ENCODE assay signal across 9 cellular contexts in genomic region chr1:224513787-224514209, GRCh38.
DNase-seq lines count a peak whose midpoint lies in the region; ATAC-seq lines count a peak whose summit lies in the region.
"Had no signal": no experiment of that assay in that cellular context is flagged by ENCODE, and none has a peak within 500 bp of the region (broad histone marks: within the 10 kb centered on the region; RNA-seq: fewer than 3 reads in every experiment).

No MANE protein-coding gene starts in this region.

- no peak overlapping the region for H3K9ac ChIP-seq in mesendoderm (ENCODE audit: low read length)

- no peaks in the 10 kb centered on the region for H3K27me3 ChIP-seq in mesendoderm (ENCODE audit: insufficient read depth, low read length, poor library complexity)

- CTCF ChIA-PET in activated CD4-positive, alpha-beta memory T cell treated with anti-CD3 and anti-CD28 coated beads for 36 hours (lab: Charles Lee): interaction anchor here (0.7 to 12.7 kb wide), 29 partner anchors 8 to 1461 kb away, joined by 3 to 134 read pairs (median 5); no protein-coding TSS in a partner anchor

- H4K8ac ChIP-seq in mesendoderm (ENCODE audit: low read depth, low read length): no peak overlapping the region

- H3K27me3 Mint-ChIP-seq in activated CD4-positive, alpha-beta memory T cell treated with anti-CD3 and anti-CD28 coated beads for 36 hours: no peaks in the 10 kb centered on the region
- H3K27me3 Mint-ChIP-seq: activated naive CD8-positive, alpha-beta T cell had no signal

- POLR2A ChIA-PET in activated CD4-positive, alpha-beta memory T cell treated with anti-CD3 and anti-CD28 coated beads for 36 hours (lab: Charles Lee): no interaction called here

- no peaks in the 10 kb centered on the region for H3K36me3 ChIP-seq in mesendoderm (ENCODE audit: control insufficient read depth, insufficient read depth, low read length)

- peaks cover 3% of the 10 kb centered on the region for H3K4me1 Mint-ChIP-seq in activated CD4-positive, alpha-beta memory T cell treated with anti-CD3 and anti-CD28 coated beads for 36 hours (ENCODE audit: low read depth)

- H3K36me3 Mint-ChIP-seq in activated CD4-positive, alpha-beta memory T cell treated with anti-CD3 and anti-CD28 coated beads for 36 hours: no peaks in the 10 kb centered on the region
- H3K36me3 Mint-ChIP-seq: activated naive CD8-positive, alpha-beta T cell had no signal

- no peak overlapping the region for H3K4ac ChIP-seq in mesendoderm (ENCODE audit: low read depth, low read length)

- H3K9me3 Mint-ChIP-seq in activated CD4-positive, alpha-beta memory T cell treated with anti-CD3 and anti-CD28 coated beads for 36 hours: no peaks in the 10 kb centered on the region

- no peaks in the 10 kb centered on the region for H3K4me1 ChIP-seq in mesendoderm (ENCODE audit: control insufficient read depth, low read depth, low read length)

- H3K56ac ChIP-seq in mesendoderm (ENCODE audit: low read length): no peak overlapping the region

- DNase-seq in CMK (ENCODE audit: low read depth): peak; percentile 52
- peak; percentile 67 for DNase-seq in NCI-H748 (lab: John Stamatoyannopoulos, UW; ENCODE audit: unreplicated experiment)
- DNase-seq in activated CD4-positive, alpha-beta memory T cell treated with anti-CD3 and anti-CD28 coated beads for 36 hours: peak; percentile 91
- DNase-seq in ecto neural progenitor cell (ENCODE audit: low spot score): peak; percentile 91
- DNase-seq in mesendoderm: peak; percentile 85
- peak; percentile 79 for DNase-seq in stimulated activated CD8-positive, alpha-beta memory T cell treated with anti-CD3 and anti-CD28 coated beads, Interleukin-4, amount 100 ng/mL, for 24 hours (ENCODE audit: low read depth)

- no peak overlapping the region for H4K5ac ChIP-seq in mesendoderm (ENCODE audit: low read length)

- intact Hi-C loops in activated CD4-positive, alpha-beta memory T cell treated with anti-CD3 and anti-CD28 coated beads for 36 hours (cut with micrococcal nuclease): loop anchor here (1.0 to 10.0 kb wide), 4 partner anchors 131 to 409 kb away; no protein-coding TSS in a partner anchor

- H3K79me2 ChIP-seq in mesendoderm (ENCODE audit: control insufficient read depth, insufficient read depth, low read length): no peaks in the 10 kb centered on the region

- no peak overlapping the region for H3K4me2 ChIP-seq in mesendoderm (ENCODE audit: low read length)

- H3K4me3 ChIP-seq in mesendoderm (ENCODE audit: low read length): no peak overlapping the region

- ATAC-seq in GM19438 (IDR thresholded peaks at IDR 0.05; ENCODE audit: low read depth, unreplicated experiment) (peak; percentile 98), HG03460 (IDR thresholded peaks at IDR 0.05; ENCODE audit: unreplicated experiment) (peak; percentile 98)

- H3K4me3 Mint-ChIP-seq in activated CD4-positive, alpha-beta memory T cell treated with anti-CD3 and anti-CD28 coated beads for 36 hours: no peak overlapping the region
- H3K4me3 Mint-ChIP-seq: activated naive CD8-positive, alpha-beta T cell had no signal

- no peak overlapping the region for H2BK120ac ChIP-seq in mesendoderm (ENCODE audit: low read depth, low read length)

- H3K27ac Mint-ChIP-seq in activated CD4-positive, alpha-beta memory T cell treated with anti-CD3 and anti-CD28 coated beads for 36 hours: no peak overlapping the region
- H3K27ac Mint-ChIP-seq: activated naive CD8-positive, alpha-beta T cell had no signal

- WGBS in mesendoderm (ENCODE audit: extremely low coverage, insufficient coverage, low lambda C conversion rate): no CpG with 5 or more reads among the region's 11 CpGs

- no peak overlapping the region for H3K18ac ChIP-seq in mesendoderm (ENCODE audit: low read length)

- no peak overlapping the region for H2BK5ac ChIP-seq in mesendoderm (ENCODE audit: low read length)

- H3K79me1 ChIP-seq in mesendoderm (ENCODE audit: low read length): no peaks in the 10 kb centered on the region

- no peak overlapping the region for H2AK5ac ChIP-seq in mesendoderm (ENCODE audit: low read length)

- no peak overlapping the region for H3K27ac ChIP-seq in mesendoderm (ENCODE audit: low read depth, low read length)

- H3K23ac ChIP-seq in mesendoderm (ENCODE audit: low read length): no peak overlapping the region

- H2BK15ac ChIP-seq in mesendoderm (replicated peaks; ENCODE audit: low read depth): no peak overlapping the region
